9 cellular contexts compared by ENCODE assay signal in genomic region chr10:98374176-98374969, GRCh38. TPM values are rescaled to one million over a fixed set of nuclear protein-coding genes. Genes with fewer than 3 reads are reported as not detected.
DNase-seq lines count a peak whose midpoint lies in the region; ATAC-seq and TF ChIP-seq lines count a peak whose summit lies in the region.
"Had no signal": no experiment of that assay in that cellular context is flagged by ENCODE, and none has a peak within 500 bp of the region (broad histone marks: within the 10 kb centered on the region; RNA-seq: fewer than 3 reads in every experiment).

No MANE protein-coding gene starts in this region.

- H3K4me3 ChIP-seq in ACC112 (ENCODE audit: low read depth, low read length) = peak overlapping the region; percentile 30; the same call in 1 of the 2 replicates
- no peak overlapping the region for H3K4me3 ChIP-seq in HCT116 (replicated peaks in 1 of 2; ENCODE audit: low read depth in 1 of 2, low read length in 2 of 2)

- no peak for TF ChIP-seq RAD21 in HCT116 (IDR thresholded peaks at IDR 0.05; ENCODE audit: low read depth)

- no peaks in the 10 kb centered on the region for H3K9me2 ChIP-seq in HCT116 (ENCODE audit: insufficient read depth)

- BruUV-seq in HCT116 (replicated peaks; lab: Mats Ljungman, UMichigan) = no TSS peak

- H3K4me2 ChIP-seq in HCT116 (ENCODE audit: low read length) = peak overlapping the region; percentile 16; the same call in 1 of the 2 replicates

- H3K79me2 ChIP-seq in ACC112 (ENCODE audit: control insufficient read depth, insufficient read depth, low read length, unreplicated experiment) = no peaks in the 10 kb centered on the region
- H3K79me2 ChIP-seq in HCT116 (ENCODE audit: insufficient read depth, low read length) = no peaks in the 10 kb centered on the region

- RAD21 ChIA-PET in HCT116 (lab: Charles Lee; ENCODE audit: low non-redundant PET in 1 of 2, low total read pairs in 2 of 2, uncharacterized antibody in 2 of 2, unreplicated experiment in 2 of 2) = no interaction called here

- ATAC-seq in HCT116 = peak; percentile 53; the same call in 1 of the 2 replicates
- peak; percentile 86 for ATAC-seq in SK-N-SH treated with all-trans-retinoic acid at 6 μM for 48 hours
- no peak for ATAC-seq in activated naive CD4-positive, alpha-beta T cell treated with anti-CD3 and anti-CD28 coated beads, Interleukin-2, amount 50 U/mL, for 72 hours

- POLR2A ChIA-PET in HCT116 (lab: Charles Lee) = no interaction called here

- H3K27me3 ChIP-seq in ACC112 (ENCODE audit: insufficient read depth, low read length) (no peaks in the 10 kb centered on the region), HCT116 (ENCODE audit: insufficient read depth, low read length) (peaks cover 5% of the 10 kb centered on the region; the same call in 1 of the 2 replicates)

- DNase-seq in HCT116 (ENCODE audit: low read depth, low spot score) (no peak), islet precursor cell (peak; percentile 77), 8988T (no peak), NCI-H524 treated with DMSO at 0.1 percent for 48 hours (lab: John Stamatoyannopoulos, UW) (no peak), T-helper 9 cell (no peak)
- no peak for DNase-seq in activated naive CD4-positive, alpha-beta T cell treated with anti-CD3 and anti-CD28 coated beads, Interleukin-2, amount 50 U/mL, for 72 hours (ENCODE audit: low spot score in 2 of 2)
- DNase-seq: activated CD4-positive, alpha-beta T cell treated with anti-CD3 and anti-CD28 coated beads for 4 hours had no signal

- H3K27ac Mint-ChIP-seq in activated naive CD4-positive, alpha-beta T cell treated with anti-CD3 and anti-CD28 coated beads, Interleukin-2, amount 50 U/mL, for 72 hours = no peak overlapping the region

- no peaks in the 10 kb centered on the region for H3K36me3 Mint-ChIP-seq in activated naive CD4-positive, alpha-beta T cell treated with anti-CD3 and anti-CD28 coated beads, Interleukin-2, amount 50 U/mL, for 72 hours

- no peak for TF ChIP-seq CTCF in HCT116 (IDR thresholded peaks at IDR 0.05 in 2 of 3, conservative IDR thresholded peaks at IDR 0.05 in 1 of 3; ENCODE audit: borderline replicate concordance in 1 of 3, insufficient read depth in 1 of 3, low read depth in 2 of 3, low read length in 2 of 3)

- no peaks in the 10 kb centered on the region for H4K20me1 ChIP-seq in HCT116 (ENCODE audit: insufficient read depth)

- H2AFZ ChIP-seq in ACC112 (ENCODE audit: low read length, unreplicated experiment) (no peak overlapping the region), HCT116 (ENCODE audit: low read depth, low read length, poor library complexity, severe bottlenecking) (peak overlapping the region; percentile 19)

- H3K27ac ChIP-seq in ACC112 (ENCODE audit: low read depth, low read length) = peak overlapping the region; percentile 16
- no peak overlapping the region for H3K27ac ChIP-seq in HCT116 (ENCODE audit: low read depth, low read length)

- no peak for TF ChIP-seq POLR2A in HCT116 (IDR thresholded peaks at IDR 0.05; ENCODE audit: borderline replicate concordance, extremely low read depth, insufficient read depth, insufficient read length)

- H3K4me1 ChIP-seq in ACC112 (ENCODE audit: control insufficient read depth, insufficient read depth, low read length, unreplicated experiment) (peaks cover 14% of the 10 kb centered on the region), HCT116 (ENCODE audit: control insufficient read depth in 1 of 2, insufficient read depth in 2 of 2, low read length in 2 of 2) (peaks cover 0 to 11% of the 10 kb centered on the region in 2 experiments; a peak in 3 of 4 replicates)

- intact Hi-C loops in HCT116 (cut with micrococcal nuclease) = no loop called here

- CTCF ChIA-PET in HCT116 (lab: Charles Lee) = no interaction called here

- peaks cover 0 to 10% of the 10 kb centered on the region in 2 experiments; a peak in 2 of 4 replicates for H3K9me3 ChIP-seq in HCT116 (ENCODE audit: control insufficient read depth in 1 of 2, insufficient read depth in 1 of 2, low read depth in 1 of 2, low read length in 2 of 2)

- no peaks in the 10 kb centered on the region for H3K36me3 ChIP-seq in ACC112 (ENCODE audit: insufficient read depth, low read length)
- no peaks in the 10 kb centered on the region for H3K36me3 ChIP-seq in HCT116 (ENCODE audit: control insufficient read depth in 1 of 2, insufficient read depth in 2 of 2, low read length in 2 of 2)

- no peaks in the 10 kb centered on the region for H3K9me3 Mint-ChIP-seq in activated naive CD4-positive, alpha-beta T cell treated with anti-CD3 and anti-CD28 coated beads, Interleukin-2, amount 50 U/mL, for 72 hours

- H3K9ac ChIP-seq in HCT116 (ENCODE audit: low read length) = no peak overlapping the region

TF ChIP-seq in HCT116, 20 proteins besides CTCF, POLR2A, EP300 and RAD21:
- TF ChIP-seq CEBPB (IDR thresholded peaks at IDR 0.05; ENCODE audit: low read depth) = no peak

TF ChIP-seq in SK-N-SH treated with all-trans-retinoic acid at 6 μM for 48 hours, 23 proteins besides CTCF, POLR2A, EP300 and RAD21:
- TF ChIP-seq ZNF70 (CRISPR knock-in tag; IDR thresholded peaks at IDR 0.05) (no peak), OSR1 (CRISPR knock-in tag; IDR thresholded peaks at IDR 0.05) (no peak), PATZ1 (CRISPR knock-in tag; IDR thresholded peaks at IDR 0.05; ENCODE audit: borderline replicate concordance) (no peak), RARB (CRISPR knock-in tag; IDR thresholded peaks at IDR 0.05) (no peak), BACH2 (CRISPR knock-in tag; IDR thresholded peaks at IDR 0.05; ENCODE audit: borderline replicate concordance) (no peak), SNAI2 (CRISPR knock-in tag; IDR thresholded peaks at IDR 0.05) (no peak), GLIS3 (CRISPR knock-in tag; IDR thresholded peaks at IDR 0.05) (no peak)
TF ChIP-seq in SK-N-SH treated with all-trans-retinoic acid at 6 μM for 48 hours: peak in this region for 0.

RNA-seq across cellular contexts. Expression of gene PYROXD2, which starts 40.6 kb away (rescaled TPM):
- total RNA-seq in HCT116 (2021; ENCODE audit: unreplicated experiment) = 14.2 TPM
- polyA plus RNA-seq in HCT116 (2012) = 8.3 and 9.5 TPM in 2 replicates
- total RNA-seq in activated naive CD4-positive, alpha-beta T cell treated with anti-CD3 and anti-CD28 coated beads, Interleukin-2, amount 50 U/mL, for 72 hours = 1 to 10 TPM; 2.3 to 7.0 TPM

Comparison
In these comparisons a context has a peak if more than half of its experiments do, and no peak if none do; other contexts are left out.
1. ATAC-seq: peak in HCT116 (single experiment) and SK-N-SH treated with all-trans-retinoic acid at 6 μM for 48 hours (single experiment); none in activated naive CD4-positive, alpha-beta T cell treated with anti-CD3 and anti-CD28 coated beads, Interleukin-2, amount 50 U/mL, for 72 hours (0 of 2).